22 cellular contexts compared by ENCODE assay signal in genomic region chr14:54148251-54148650, GRCh38.
"Had no signal": no experiment of that assay in that cellular context is flagged by ENCODE, and none has a peak within 500 bp of the region (broad histone marks: within the 10 kb centered on the region; RNA-seq: fewer than 3 reads in every experiment).

No MANE protein-coding gene starts in this region.

- H3K27me3 ChIP-seq: dorsolateral prefrontal cortex, foreskin keratinocyte, neutrophil, ovary, stomach, transverse colon had no signal

- H3K36me3 Mint-ChIP-seq: immature natural killer cell had no signal

- H3K27ac Mint-ChIP-seq: immature natural killer cell; naive thymus-derived CD8-positive, alpha-beta T cell; progenitor cell of endocrine pancreas had no signal

- H3K4me3 ChIP-seq: coronary artery, dorsolateral prefrontal cortex, left ventricle myocardium inferior, lower lobe of right lung, mucosa of descending colon, ovary, stomach, thoracic aorta, transverse colon had no signal

- DNase-seq: dorsolateral prefrontal cortex; effector CD8-positive, alpha-beta T cell; foreskin keratinocyte; immature natural killer cell; kidney; left cardiac atrium; left ventricle myocardium inferior; lower lobe of right lung; mucosa of descending colon; naive thymus-derived CD8-positive, alpha-beta T cell; ovary; right cardiac atrium; small intestine; stimulated activated CD4-positive, alpha-beta T cell treated with anti-CD3 and anti-CD28 coated beads, Interleukin-12 subunit alpha, Interleukin-12 subunit beta, amount 100 ng/mL, for 4 hours; stimulated activated naive CD4-positive, alpha-beta T cell; stomach; substantia nigra; transverse colon had no signal

- H3K36me3 ChIP-seq: left ventricle myocardium inferior, lower lobe of right lung, neutrophil, ovary, stomach, thoracic aorta, transverse colon had no signal

- H3K4me3 Mint-ChIP-seq: immature natural killer cell; naive thymus-derived CD8-positive, alpha-beta T cell had no signal

- H3K4me1 Mint-ChIP-seq: immature natural killer cell; naive thymus-derived CD8-positive, alpha-beta T cell had no signal

- H3K27me3 Mint-ChIP-seq: progenitor cell of endocrine pancreas had no signal

- H3K9me3 ChIP-seq: neutrophil, ovary had no signal

- H3K27ac ChIP-seq: coronary artery, dorsolateral prefrontal cortex, left ventricle myocardium inferior, lower lobe of right lung, neutrophil, ovary, stomach, thoracic aorta, transverse colon had no signal

- H3K4me1 ChIP-seq: left ventricle myocardium inferior, lower lobe of right lung, stomach, transverse colon had no signal
